Comparison of ENCODE assay signal across 13 cellular contexts in genomic region chr19:13214036-13214730, GRCh38.
DNase-seq lines count a peak whose midpoint lies in the region; ATAC-seq, FAIRE-seq and TF ChIP-seq lines count a peak whose summit lies in the region.
"Had no signal": no experiment of that assay in that cellular context is flagged by ENCODE, and none has a peak within 500 bp of the region (broad histone marks: within the 10 kb centered on the region; RNA-seq: fewer than 3 reads in every experiment).

No MANE protein-coding gene starts in this region.

- CTCF ChIA-PET in H1 (lab: Charles Lee; ENCODE audit: partially characterized antibody) = interaction anchor here (0.6 to 9.0 kb wide), 13 partner anchors 8 to 277 kb away, joined by 3 to 89 read pairs (median 3); no protein-coding TSS in a partner anchor

- H2AK5ac ChIP-seq in H1 (ENCODE audit: low read depth, low read length) = no peak overlapping the region

- H3K18ac ChIP-seq in H1 (ENCODE audit: extremely low read depth, low read length) = no peak overlapping the region

- no peak overlapping the region for H4K5ac ChIP-seq in H1 (ENCODE audit: insufficient read length, low read depth, low read length)

- H3K4ac ChIP-seq in H1 (replicated peaks; ENCODE audit: insufficient read length, low read depth, low read length) = no peak overlapping the region

- H3K27me3 ChIP-seq in right atrium auricular region = no peaks in the 10 kb centered on the region
- H3K27me3 ChIP-seq in H1 (replicated peaks in 1 of 4; ENCODE audit: control insufficient read depth in 3 of 4, extremely low read depth in 1 of 4, insufficient read depth in 3 of 4, low read length in 3 of 4) = no peaks in the 10 kb centered on the region
- H3K27me3 ChIP-seq: BE2C had no signal

- H3K9me3 ChIP-seq in right atrium auricular region (no peaks in the 10 kb centered on the region), H1 (ENCODE audit: insufficient read depth in 2 of 2, low read depth in 1 of 2, low read length in 1 of 2) (no peaks in the 10 kb centered on the region)
- H3K9me3 ChIP-seq: A549, BE2C had no signal

- no peaks in the 10 kb centered on the region for H3K79me1 ChIP-seq in H1 (ENCODE audit: low read depth, low read length)

- H3K4me1 ChIP-seq in right atrium auricular region (no peaks in the 10 kb centered on the region), H1 (replicated peaks in 1 of 4; ENCODE audit: control insufficient read depth in 3 of 4, insufficient read depth in 4 of 4, low read length in 3 of 4) (peaks cover 0 to 8% (median 3%) of the 10 kb centered on the region in 4 experiments; a peak in 3 of 7 replicates)
- H3K4me1 ChIP-seq: BE2C had no signal

- no peak overlapping the region for H2BK120ac ChIP-seq in H1 (replicated peaks; ENCODE audit: low read depth, low read length)

- H4K91ac ChIP-seq in H1 (replicated peaks; ENCODE audit: insufficient read length, low read length) = no peak overlapping the region

- no peak for TF ChIP-seq EP300 in H1 (IDR thresholded peaks at IDR 0.05; ENCODE audit: borderline replicate concordance in 1 of 2, low read depth in 2 of 2, low read length in 2 of 2)

- H3K23ac ChIP-seq in H1 (ENCODE audit: insufficient read length) = no peak overlapping the region

- TF ChIP-seq POLR2A in H1 (IDR thresholded peaks at IDR 0.05; ENCODE audit: control extremely low read depth in 1 of 2, low read depth in 2 of 2, low read length in 2 of 2) = no peak

- peak overlapping the region in 3 of 4 donors; percentile 8 to 78 (median 37) for H3K4me3 Mint-ChIP-seq in IgD-negative memory B cell

- H3K56ac ChIP-seq in H1 (replicated peaks; ENCODE audit: insufficient read length, low read depth, low read length) = no peak overlapping the region

- no peaks in the 10 kb centered on the region for H3K36me3 Mint-ChIP-seq in IgD-negative memory B cell
- H3K36me3 Mint-ChIP-seq: CD4-positive, alpha-beta memory T cell had no signal

- H3K14ac ChIP-seq in H1 (ENCODE audit: insufficient read length) = no peak overlapping the region

- no peak overlapping the region for H3K4me2 ChIP-seq in H1 (ENCODE audit: insufficient read depth in 1 of 2, low read depth in 2 of 2, low read length in 2 of 2)
- H3K4me2 ChIP-seq: A549 had no signal

- intact Hi-C loops in Right ventricle myocardium inferior (cut with DNase I) = no loop called here

- ATAC-seq in Right ventricle myocardium inferior (no peak), HG03280 (IDR thresholded peaks at IDR 0.05; ENCODE audit: unreplicated experiment) (no peak), GM18868 (IDR thresholded peaks at IDR 0.05; ENCODE audit: unreplicated experiment) (no peak)
- ATAC-seq: A549 had no signal

- 0 out of 2 replicates have a peak overlapping the region, but pooled peaks have one; percentile 29 for H2BK15ac ChIP-seq in H1 (ENCODE audit: low read length)

- H3K79me2 ChIP-seq in H1 (ENCODE audit: control insufficient read depth in 1 of 2, insufficient read depth in 2 of 2, low read length in 2 of 2) = no peaks in the 10 kb centered on the region

- no peak for TF ChIP-seq RAD21 in H1 (IDR thresholded peaks at IDR 0.05 in 1 of 2, conservative IDR thresholded peaks at IDR 0.05 in 1 of 2; ENCODE audit: low read depth in 2 of 2, low read length in 2 of 2)

- no peak overlapping the region for H3K4me3 ChIP-seq in right atrium auricular region
- H3K4me3 ChIP-seq in H1 (ENCODE audit: extremely low read depth in 1 of 4, insufficient read depth in 2 of 4, low read depth in 3 of 4, low read length in 4 of 4) = no peak overlapping the region
- H3K4me3 ChIP-seq: A549 had no signal

- H2BK20ac ChIP-seq in H1 (ENCODE audit: low read length) = no peak overlapping the region

- peak overlapping the region in 1 of 3 donors; percentile 53 for H3K27ac Mint-ChIP-seq in IgD-negative memory B cell

- no peak overlapping the region for H2AFZ ChIP-seq in H1 (ENCODE audit: low read length)

- TF ChIP-seq CTCF in right atrium auricular region (IDR thresholded peaks at IDR 0.05) = no peak
- no peak for TF ChIP-seq CTCF in H1 (IDR thresholded peaks at IDR 0.05; ENCODE audit: control extremely low read depth in 1 of 3, insufficient read depth in 1 of 3, low read depth in 1 of 3, low read length in 3 of 3)

- H4K20me1 ChIP-seq in H1 (replicated peaks in 1 of 2; ENCODE audit: control insufficient read depth in 1 of 2, insufficient read depth in 2 of 2, low read length in 2 of 2) = peaks cover 0 to 2% of the 10 kb centered on the region in 2 experiments

- 92% methylated on average over 17 of the region's 19 CpGs; no CpG with 5 or more reads in 1 of the 2 experiments for WGBS in H1 (ENCODE audit: extremely low coverage in 1 of 2, insufficient coverage in 1 of 2, insufficient read length in 1 of 2, insufficient replicate concordance in 2 of 2, low coverage in 1 of 2, low lambda C conversion rate in 2 of 2, missing lambda C conversion rate in 1 of 2), 2 experiments

- DNase-seq in Right ventricle myocardium inferior (ENCODE audit: missing footprints) (peak; percentile 11), right atrium auricular region (ENCODE audit: low spot score) (no peak), H1 (ENCODE audit: low read depth in 1 of 2, low spot score in 2 of 2) (no peak)
- DNase-seq: BE2C; CD4-positive, alpha-beta memory T cell; DND-41; GF-D8 had no signal

- H3K4me1 Mint-ChIP-seq in IgD-negative memory B cell = peaks cover 18 to 28% (median 27%) of the 10 kb centered on the region in 3 donors

- H3K27ac ChIP-seq in right atrium auricular region (no peak overlapping the region), H1 (ENCODE audit: low read depth, low read length) (no peak overlapping the region)
- H3K27ac ChIP-seq: A549, C4-2B had no signal

- H2BK12ac ChIP-seq in H1 (ENCODE audit: low read depth, low read length) = no peak overlapping the region

- peak overlapping the region; percentile 40; the same call in 1 of the 2 replicates for H4K8ac ChIP-seq in H1 (ENCODE audit: extremely low read depth, insufficient read depth, low read length)

- no peak for FAIRE-seq in H1 (lab: Jason Lieb, UNC)
- FAIRE-seq: A549, H54 had no signal

- no peaks in the 10 kb centered on the region for H3K9me3 Mint-ChIP-seq in IgD-negative memory B cell

- H3K36me3 ChIP-seq in right atrium auricular region (no peaks in the 10 kb centered on the region), H1 (ENCODE audit: control insufficient read depth in 2 of 4, insufficient read depth in 4 of 4, low read length in 3 of 4) (no peaks in the 10 kb centered on the region; a peak in 1 of 8 replicates)
- H3K36me3 ChIP-seq: BE2C had no signal

- no peak overlapping the region for H3K9ac ChIP-seq in H1 (replicated peaks in 1 of 4; ENCODE audit: extremely low read depth in 1 of 4, low read depth in 3 of 4, low read length in 3 of 4)

- no peaks in the 10 kb centered on the region for H3K27me3 Mint-ChIP-seq in IgD-negative memory B cell
- H3K27me3 Mint-ChIP-seq: CD4-positive, alpha-beta memory T cell had no signal

- peak overlapping the region; percentile 66; the same call in 1 of the 2 replicates for H2BK5ac ChIP-seq in H1 (ENCODE audit: low read depth, low read length)

- POLR2A ChIA-PET in H1 (lab: Charles Lee; ENCODE audit: partially characterized antibody) = interaction anchor here (0.9 to 1.8 kb wide), 5 partner anchors 50 to 64 kb away, joined by 3 to 10 read pairs (median 4); partner anchors contain the start of genes IER2 and STX10

- H3K23me2 ChIP-seq in H1 (ENCODE audit: low read depth, low read length) = 0 out of 2 replicates have a peak, but pooled peaks cover 2% of the 10 kb centered on the region

TF ChIP-seq in H1, 55 proteins besides CTCF, POLR2A, EP300 and RAD21:
- no peak for TF ChIP-seq SIN3A (conservative IDR thresholded peaks at IDR 0.05 in 1 of 2, IDR thresholded peaks at IDR 0.05 in 1 of 2; ENCODE audit: low read depth in 1 of 2, low read length in 2 of 2)
